ENCODE assay signal across 8 cellular contexts in genomic region chr14:74616507-74616906, GRCh38. TPM values are rescaled to one million over a fixed set of nuclear protein-coding genes. Genes with fewer than 3 reads are reported as not detected.
A peak's percentile ranks its signal among the peaks of the same experiment; 100 is the strongest.
DNase-seq lines count a peak whose midpoint lies in the region; TF ChIP-seq lines count a peak whose summit lies in the region.

No MANE protein-coding gene starts in this region.

- H3K36me3 Mint-ChIP-seq in osteocyte (ENCODE audit: unreplicated experiment) = no peaks in the 10 kb centered on the region

- peak overlapping the region; percentile 92 for H3K27ac Mint-ChIP-seq in osteocyte (ENCODE audit: unreplicated experiment)

- H3K4me3 ChIP-seq in MG63 (no peak overlapping the region), brain microvascular endothelial cell (ENCODE audit: low read depth, low read length) (peak overlapping the region; percentile 13)

- TF ChIP-seq CTCF in brain microvascular endothelial cell (IDR thresholded peaks at IDR 0.05; ENCODE audit: low read depth, low read length, missing control alignments) (no peak), osteocyte (IDR thresholded peaks at IDR 0.05) (no peak), GM10248 (IDR thresholded peaks at IDR 0.05; ENCODE audit: control extremely low read depth, extremely low read depth, low read depth, missing control alignments) (no peak), GM13976 (IDR thresholded peaks at IDR 0.05; ENCODE audit: borderline replicate concordance, control extremely low read depth, extremely low read depth, insufficient read depth, missing control alignments) (no peak)

- POLR2A ChIA-PET in GM10248 (lab: Yijun Ruan, JAX) = no interaction called here
- POLR2A ChIA-PET in HEK293T (lab: Yijun Ruan, JAX) = no interaction called here

- no peaks in the 10 kb centered on the region for H3K27me3 ChIP-seq in MG63
- H3K27me3 ChIP-seq in brain microvascular endothelial cell (replicated peaks) = no peaks in the 10 kb centered on the region

- H3K36me3 ChIP-seq in MG63 (no peaks in the 10 kb centered on the region), brain microvascular endothelial cell (replicated peaks) (no peaks in the 10 kb centered on the region)

- H3K27ac ChIP-seq in brain microvascular endothelial cell = peak overlapping the region; percentile 93

- no peaks in the 10 kb centered on the region for H3K9me3 Mint-ChIP-seq in osteocyte (ENCODE audit: unreplicated experiment)

- in situ Hi-C loops in brain microvascular endothelial cell (cut with HindIII; ENCODE audit: low pct_ligation_motif_present, low sequenced_read_pairs) (no loop called here), GM13976 (cut with MboI; ENCODE audit: low sequenced_read_pairs, unreplicated experiment) (no loop called here)

- peaks cover 85% of the 10 kb centered on the region for H3K4me1 Mint-ChIP-seq in osteocyte (ENCODE audit: unreplicated experiment)

- H3K9me3 ChIP-seq in MG63 = no peaks in the 10 kb centered on the region

- CTCF ChIA-PET in GM10248 (lab: Yijun Ruan, JAX) = interaction anchor here (0.7 to 3.6 kb wide), 6 partner anchors 7 to 692 kb away, joined by 3 to 43 read pairs (median 4); no protein-coding TSS in a partner anchor
- CTCF ChIA-PET in HEK293T (lab: Yijun Ruan, JAX) = interaction anchor here (0.6 kb wide), 1 partner anchor 65 kb away, joined by 6 read pairs; no protein-coding TSS in a partner anchor

- no peaks in the 10 kb centered on the region for H3K27me3 Mint-ChIP-seq in osteocyte (ENCODE audit: unreplicated experiment)

- peak; percentile 97 for DNase-seq in Daoy (ENCODE audit: low read depth)
- DNase-seq in MG63 = peak; percentile 82
- DNase-seq in brain microvascular endothelial cell = peak; percentile 86
- DNase-seq in osteocyte (ENCODE audit: extremely low spot score, unreplicated experiment) = no peak
- DNase-seq in foreskin melanocyte = no peak
- DNase-seq in GM10248 (ENCODE audit: extremely low spot score) = no peak
- DNase-seq in HEK293T (ENCODE audit: extremely low spot score) = no peak
- no peak for DNase-seq in GM13976 (ENCODE audit: low spot score)

- peak overlapping the region; percentile 5 for H3K4me3 Mint-ChIP-seq in osteocyte (ENCODE audit: unreplicated experiment)

TF ChIP-seq in HEK293T, 16 proteins besides CTCF, POLR2A, EP300 and RAD21:
- TF ChIP-seq BHLHE40 (IDR thresholded peaks at IDR 0.05; ENCODE audit: borderline replicate concordance) (no peak), LEF1 (IDR thresholded peaks at IDR 0.05; ENCODE audit: borderline replicate concordance) (no peak), TARDBP (IDR thresholded peaks at IDR 0.05) (no peak), FOXK2 (IDR thresholded peaks at IDR 0.05) (no peak), SP1 (IDR thresholded peaks at IDR 0.05) (no peak), ZNF384 (IDR thresholded peaks at IDR 0.05) (no peak), ARNT (IDR thresholded peaks at IDR 0.05) (no peak), FOXA1 (IDR thresholded peaks at IDR 0.05) (no peak), FOXM1 (IDR thresholded peaks at IDR 0.05; ENCODE audit: borderline replicate concordance) (no peak), L3MBTL2 (conservative IDR thresholded peaks at IDR 0.05) (no peak), NFRKB (IDR thresholded peaks at IDR 0.05) (no peak), HDGF (IDR thresholded peaks at IDR 0.05; ENCODE audit: borderline replicate concordance) (no peak), SUZ12 (IDR thresholded peaks at IDR 0.05) (no peak), CTBP1 (IDR thresholded peaks at IDR 0.05; ENCODE audit: borderline replicate concordance) (no peak), PKNOX1 (IDR thresholded peaks at IDR 0.05) (no peak), ELF4 (IDR thresholded peaks at IDR 0.05) (no peak)

RNA-seq across cellular contexts. Expression of gene LTBP2, which starts 4.5 kb away (rescaled TPM):
- 7.6 and 9.6 TPM in 2 replicates for total RNA-seq in Daoy (2014; rRNA removed; shearing (Covaris generic))
- total RNA-seq in MG63 (2014; rRNA removed; shearing (Covaris generic); ENCODE audit: low replicate concordance) = 4.4 and 4.5 TPM in 2 replicates
- 377 and 379 TPM in 2 replicates for total RNA-seq in osteocyte

Comparison
In these comparisons a context has a peak if more than half of its experiments do, and no peak if none do; other contexts are left out.
1. DNase-seq: peak in Daoy (single experiment), MG63 (single experiment) and brain microvascular endothelial cell (single experiment); none in osteocyte (single experiment), foreskin melanocyte (single experiment), GM10248 (single experiment), HEK293T (single experiment) and GM13976 (single experiment).
2. RNA of gene LTBP2, which starts 4.5 kb away (total RNA-seq): 377 to 379 TPM in osteocyte; 7.6 to 9.6 TPM in Daoy and 4.4 to 4.5 TPM in MG63; every median in the first group is over 10 times any median in the second.